8 cellular contexts compared by ENCODE assay signal in the genomic region with DNA sequence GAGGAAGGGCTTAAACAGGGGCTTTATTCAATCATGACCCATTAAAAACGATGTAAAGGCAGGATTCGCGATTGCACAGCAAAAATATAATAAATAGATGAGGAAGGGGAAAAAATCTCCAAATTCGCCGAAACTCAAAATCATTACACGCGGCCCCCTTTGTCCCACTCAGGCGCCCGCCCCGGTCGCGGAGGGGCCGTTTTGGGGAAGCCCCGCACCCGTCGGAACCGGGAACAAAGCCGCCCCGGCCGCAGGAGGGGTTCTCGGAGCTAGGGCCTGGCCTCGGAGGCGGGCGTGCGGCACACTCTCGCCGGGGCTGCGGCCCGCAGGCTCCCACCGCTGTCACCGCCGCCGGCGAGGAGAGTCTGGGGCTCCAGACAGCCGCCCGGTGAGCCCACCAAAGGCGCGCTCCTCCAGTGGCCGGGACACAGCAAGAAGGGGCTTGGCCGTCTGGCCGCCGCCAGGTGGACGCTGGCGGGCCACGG. TPM values are rescaled to one million over a fixed set of nuclear protein-coding genes. Genes with fewer than 3 reads are reported as not detected.
DNase-seq lines count a peak whose midpoint lies in the region; ATAC-seq and TF ChIP-seq lines count a peak whose summit lies in the region.

No MANE protein-coding gene starts in this region.

- H3K27ac ChIP-seq in Panc1 (ENCODE audit: low read length) (peak overlapping the region; percentile 83), iPS DF 6.9 (ENCODE audit: low read length) (no peak overlapping the region), skin epidermis (peak overlapping the region; percentile 38 to 97 (median 84))

- no peaks in the 10 kb centered on the region for H3K27me3 ChIP-seq in Panc1 (ENCODE audit: control insufficient read depth, insufficient read depth, low read length)
- no peaks in the 10 kb centered on the region for H3K27me3 ChIP-seq in iPS DF 6.9 (ENCODE audit: control insufficient read depth, insufficient read depth, low read length)

- no peaks in the 10 kb centered on the region for H3K9me3 Mint-ChIP-seq in activated naive CD8-positive, alpha-beta T cell treated with anti-CD3 and anti-CD28 coated beads, Interleukin-2, amount 50 U/mL, for 24 hours

- H3K4me1 ChIP-seq in Panc1 (ENCODE audit: control insufficient read depth, insufficient read depth, low read length) (peaks cover 6% of the 10 kb centered on the region; the same call in 1 of the 2 replicates), iPS DF 6.9 (ENCODE audit: control insufficient read depth, insufficient read depth, low read length) (no peaks in the 10 kb centered on the region)

- H3K4me1 Mint-ChIP-seq in activated naive CD8-positive, alpha-beta T cell treated with anti-CD3 and anti-CD28 coated beads, Interleukin-2, amount 50 U/mL, for 24 hours = peaks cover 44% of the 10 kb centered on the region

- H3K36me3 Mint-ChIP-seq in activated naive CD8-positive, alpha-beta T cell treated with anti-CD3 and anti-CD28 coated beads, Interleukin-2, amount 50 U/mL, for 24 hours (ENCODE audit: low read depth) = peaks cover 5% of the 10 kb centered on the region

- no TSS peak for BruUV-seq in Panc1 (replicated peaks; lab: Mats Ljungman, UMichigan)

- ATAC-seq in GM18508 (IDR thresholded peaks at IDR 0.05; ENCODE audit: insufficient read depth, unreplicated experiment) (peak; percentile 4), HG02623 (IDR thresholded peaks at IDR 0.05; ENCODE audit: unreplicated experiment) (peak; percentile 11), Panc1 (peak; percentile 63)
- ATAC-seq in activated naive CD8-positive, alpha-beta T cell treated with anti-CD3 and anti-CD28 coated beads, Interleukin-2, amount 50 U/mL, for 24 hours = peak; percentile 1

- H3K36me3 ChIP-seq in Panc1 (ENCODE audit: control insufficient read depth, insufficient read depth, low read length) (peaks cover 4% of the 10 kb centered on the region; the same call in 1 of the 2 replicates), iPS DF 6.9 (ENCODE audit: control insufficient read depth, insufficient read depth, low read length) (no peaks in the 10 kb centered on the region)

- in situ Hi-C loops in Panc1 (cut with HindIII; ENCODE audit: low pct_unique_long_range_greater_than_20kb, low sequenced_read_pairs) = no loop called here

- CTCF ChIA-PET in Panc1 (lab: Charles Lee) = no interaction called here

- H3K4me3 ChIP-seq in Panc1 (ENCODE audit: low read depth in 2 of 2, low read length in 2 of 2) = peak overlapping the region; percentile 77 to 82
- peak overlapping the region; percentile 73 for H3K4me3 ChIP-seq in iPS DF 6.9 (ENCODE audit: low read length)
- peak overlapping the region; percentile 87 to 99 (median 96) for H3K4me3 ChIP-seq in skin epidermis

- intact Hi-C loops in Panc1 (cut with micrococcal nuclease; ENCODE audit: unreplicated experiment) = no loop called here

- peak overlapping the region; percentile 100 for H3K27ac Mint-ChIP-seq in activated naive CD8-positive, alpha-beta T cell treated with anti-CD3 and anti-CD28 coated beads, Interleukin-2, amount 50 U/mL, for 24 hours

- H3K27me3 Mint-ChIP-seq in activated naive CD8-positive, alpha-beta T cell treated with anti-CD3 and anti-CD28 coated beads, Interleukin-2, amount 50 U/mL, for 24 hours = no peaks in the 10 kb centered on the region

- no peak for TF ChIP-seq CTCF in Panc1 (IDR thresholded peaks at IDR 0.05)

- DNase-seq in Panc1 (ENCODE audit: low read depth, low spot score) (no peak), iPS DF 6.9 (ENCODE audit: low read depth, low spot score) (no peak), NCI-H1436 (lab: John Stamatoyannopoulos, UW) (no peak), Kasumi-1 (lab: John Stamatoyannopoulos, UW) (no peak)
- peak; percentile 41 for DNase-seq in activated naive CD8-positive, alpha-beta T cell treated with anti-CD3 and anti-CD28 coated beads, Interleukin-2, amount 50 U/mL, for 24 hours

- H3K9me3 ChIP-seq in Panc1 (ENCODE audit: control insufficient read depth, insufficient read depth, low read depth, low read length) (no peaks in the 10 kb centered on the region), iPS DF 6.9 (ENCODE audit: control insufficient read depth, insufficient read depth, low read length) (no peaks in the 10 kb centered on the region)

- H3K4me3 Mint-ChIP-seq in activated naive CD8-positive, alpha-beta T cell treated with anti-CD3 and anti-CD28 coated beads, Interleukin-2, amount 50 U/mL, for 24 hours = peak overlapping the region; percentile 100

- POLR2A ChIA-PET in Panc1 (lab: Charles Lee) = no interaction called here

- no CpG with 5 or more reads among the region's 45 CpGs for WGBS in iPS DF 6.9 (ENCODE audit: insufficient coverage, insufficient read length)

RNA-seq across cellular contexts. Expression of gene C16orf87, which starts 0.5 kb away (rescaled TPM):
- 8.7 TPM for total RNA-seq in Panc1 (2021; ENCODE audit: unreplicated experiment)
- 4.1 TPM for polyA plus RNA-seq in Panc1 (2012; ENCODE audit: insufficient read length)

RNA-seq across cellular contexts. Expression of gene GPT2, which starts 53.7 kb away (rescaled TPM):
- 12.7 TPM for total RNA-seq in Panc1 (2021; ENCODE audit: unreplicated experiment)
- polyA plus RNA-seq in Panc1 (2012; ENCODE audit: insufficient read length) = 27.1 TPM

Comparison
In these comparisons a context has a peak if more than half of its experiments do, and no peak if none do; other contexts are left out.
1. ATAC-seq: peak in every context shown above with its lines; median percentile 63 in Panc1; 11 in HG02623; 4 in GM18508; 1 in activated naive CD8-positive, alpha-beta T cell treated with anti-CD3 and anti-CD28 coated beads, Interleukin-2, amount 50 U/mL, for 24 hours.